ENCODE assay signal across 8 cellular contexts in the genomic region with DNA sequence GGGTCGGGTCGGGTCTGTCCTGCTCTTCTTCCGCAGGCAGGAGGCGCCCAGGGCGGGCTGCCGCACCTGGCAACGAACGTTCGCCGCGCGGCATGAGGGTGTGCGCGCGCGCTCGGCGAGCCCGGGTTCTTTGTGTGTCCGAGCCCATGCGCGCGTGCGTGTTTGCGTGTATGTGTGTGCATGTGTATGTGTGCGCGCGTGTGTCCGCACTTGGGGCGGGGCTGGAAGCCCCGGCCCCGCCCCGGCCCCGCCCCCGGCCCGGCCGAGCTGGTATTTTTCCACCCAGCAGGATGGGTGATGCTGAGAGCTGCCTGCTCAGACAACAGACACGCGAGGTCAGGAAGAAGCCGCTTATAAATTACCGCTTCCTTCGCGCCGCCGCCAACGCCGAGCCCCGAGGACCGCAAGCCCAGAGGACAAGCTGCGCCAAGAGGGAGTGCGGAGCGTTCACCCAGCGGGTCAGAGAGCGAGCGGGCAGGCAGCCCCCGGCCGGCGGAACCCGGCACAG. TPM values are rescaled to one million over a fixed set of nuclear protein-coding genes. Genes with fewer than 3 reads are reported as not detected.
A peak's percentile ranks its signal among the peaks of the same experiment; 100 is the strongest.
DNase-seq lines count a peak whose midpoint lies in the region; ATAC-seq, FAIRE-seq and TF ChIP-seq lines count a peak whose summit lies in the region.

A gene (plus strand): TSS at position 303 of the 508 bp plus-strand sequence. CDS start 41,029 bp downstream, outside the sequence.

- peaks cover 18 to 33% of the 10 kb centered on the region in 2 donors for H3K4me1 ChIP-seq in kidney (ENCODE audit: control insufficient read depth in 1 of 2, insufficient read depth in 1 of 2, low read depth in 1 of 2, low read length in 2 of 2)

- ATAC-seq in GM19035 (IDR thresholded peaks at IDR 0.05; ENCODE audit: unreplicated experiment) = peak; percentile 80
- ATAC-seq in HG03342 (IDR thresholded peaks at IDR 0.05; ENCODE audit: unreplicated experiment) = peak; percentile 75
- ATAC-seq in activated CD4-positive, CD25-positive, alpha-beta regulatory T cell treated with anti-CD3 and anti-CD28 coated beads, Interleukin-2, amount 50 U/mL, for 24 hours = peak; percentile 76 to 79

- intact Hi-C loops in kidney (cut with DNase I) = no loop called here

- no peaks in the 10 kb centered on the region for H3K9me3 ChIP-seq in kidney (ENCODE audit: control insufficient read depth in 1 of 2, low read length in 2 of 2)

- no peak for FAIRE-seq in kidney (lab: Jason Lieb, UNC)

- peak within 1 kb of the TSS; percentile 79 to 91 for H3K27ac ChIP-seq in kidney (ENCODE audit: low read depth in 2 of 2, low read length in 2 of 2)

- peak; percentile 95 for DNase-seq in Ammon's horn (ENCODE audit: low spot score)
- DNase-seq in NCI-H446 (lab: John Stamatoyannopoulos, UW) = peak; percentile 2 to 77
- DNase-seq in cerebellar cortex (ENCODE audit: low spot score) = peak; percentile 97
- peak; percentile 98 for DNase-seq in kidney
- peak; percentile 91 to 93 for DNase-seq in stimulated activated CD4-positive, alpha-beta T cell treated with anti-CD3 and anti-CD28 coated beads, Interleukin-15, amount 100 ng/mL, for 1 hour (ENCODE audit: low read depth in 1 of 2, low spot score in 1 of 2)

- peak within 1 kb of the TSS; percentile 82 to 94 for H3K9ac ChIP-seq in kidney (ENCODE audit: low read length in 2 of 2)

- H3K4me3 ChIP-seq in kidney (ENCODE audit: low read length in 2 of 2) = peak within 1 kb of the TSS; percentile 93 to 99

- TF ChIP-seq CTCF in kidney (IDR thresholded peaks at IDR 0.05; ENCODE audit: borderline replicate concordance, extremely low read depth, insufficient read depth) = peak; percentile 37

- no peaks in the 10 kb centered on the region for H3K36me3 ChIP-seq in kidney (ENCODE audit: control insufficient read depth in 1 of 2, insufficient read depth in 2 of 2, low read length in 2 of 2)

RNA-seq across cellular contexts. Expression of the gene that starts here (rescaled TPM):
- 64.0 TPM for total RNA-seq in kidney
- polyA plus RNA-seq in kidney (ENCODE audit: insufficient read depth, low read depth, low replicate concordance) = 7.1 TPM

Comparison
In these comparisons a context has a peak if more than half of its experiments do, and no peak if none do; other contexts are left out.
1. Peak in every context shown above with its lines: DNase-seq, ATAC-seq, H3K4me3 ChIP-seq and H3K27ac ChIP-seq.
2. DNase-seq: peak in every context shown above with its lines; median percentile 98 in kidney; 97 in cerebellar cortex; 95 in Ammon's horn; 92 in stimulated activated CD4-positive, alpha-beta T cell treated with anti-CD3 and anti-CD28 coated beads, Interleukin-15, amount 100 ng/mL, for 1 hour; 40 in NCI-H446.